Comparison of ENCODE assay signal across 6 cellular contexts in genomic region chr2:15864176-15864769, GRCh38.
"Had no signal": no experiment of that assay in that cellular context is flagged by ENCODE, and none has a peak within 500 bp of the region (broad histone marks: within the 10 kb centered on the region; RNA-seq: fewer than 3 reads in every experiment).

No MANE protein-coding gene starts in this region.

- DNase-seq: GM23248, GOT3, H7, H9, HCEC 1CT, HFFc6 had no signal
